ENCODE assay signal across 18 cellular contexts in genomic region chr16:28998837-28999236, GRCh38. TPM values are rescaled to one million over a fixed set of nuclear protein-coding genes. Genes with fewer than 3 reads are reported as not detected.
A peak's percentile ranks its signal among the peaks of the same experiment; 100 is the strongest.
DNase-seq lines count a peak whose midpoint lies in the region; ATAC-seq and TF ChIP-seq lines count a peak whose summit lies in the region.
"Had no signal": no experiment of that assay in that cellular context is flagged by ENCODE, and none has a peak within 500 bp of the region (broad histone marks: within the 10 kb centered on the region; RNA-seq: fewer than 3 reads in every experiment).

No MANE protein-coding gene starts in this region.

- H2BK15ac ChIP-seq in neuronal stem cell (ENCODE audit: low read length), result no peak overlapping the region

- TF ChIP-seq CTCF in HEK293 (tag by site-specific recombination; IDR thresholded peaks at IDR 0.05), result no peak

- H3K4ac ChIP-seq in neuronal stem cell (ENCODE audit: low read length), result no peak overlapping the region

- peak overlapping the region; percentile 19 for H3K27ac Mint-ChIP-seq in activated T-cell treated with anti-CD3 and anti-CD28 coated beads, Interleukin-2, amount 50 U/mL, for 72 hours

- no peak overlapping the region for H2BK5ac ChIP-seq in neuronal stem cell (ENCODE audit: low read length)

- H3K36me3 ChIP-seq in HEK293 (ENCODE audit: control insufficient read depth in 2 of 2, insufficient read depth in 1 of 2, low read length in 2 of 2) (no peaks in the 10 kb centered on the region), neuronal stem cell (replicated peaks in 1 of 2; ENCODE audit: control insufficient read depth in 2 of 2, insufficient read depth in 2 of 2, low read length in 2 of 2) (no peaks in the 10 kb centered on the region)
- H3K36me3 ChIP-seq: BE2C, MG63 had no signal

- no peak overlapping the region for H3K23ac ChIP-seq in neuronal stem cell (ENCODE audit: low read depth, low read length, poor library complexity)

- H3K4me3 ChIP-seq in HEK293 (ENCODE audit: low read depth, low read length) (no peak overlapping the region), neuronal stem cell (ENCODE audit: low read length in 2 of 2) (no peak overlapping the region)
- H3K4me3 ChIP-seq: MG63 had no signal

- H3K27me3 Mint-ChIP-seq in activated T-cell treated with anti-CD3 and anti-CD28 coated beads, Interleukin-2, amount 50 U/mL, for 72 hours (ENCODE audit: low read depth), result no peaks in the 10 kb centered on the region
- H3K27me3 Mint-ChIP-seq in activated T-cell treated with anti-CD3 and anti-CD28 coated beads, Interleukin-2, amount 50 U/mL, for 4 hours (ENCODE audit: low read depth), result no peaks in the 10 kb centered on the region

- POLR2A ChIA-PET in HEK293 (lab: Yijun Ruan, JAX), result no interaction called here

- peak overlapping the region; percentile 6 for H3K14ac ChIP-seq in neuronal stem cell (ENCODE audit: low read length)

- H3K4me2 ChIP-seq in neuronal stem cell (ENCODE audit: insufficient read depth, low read length, poor library complexity, severe bottlenecking), result no peak overlapping the region
- H3K4me2 ChIP-seq: SK-N-SH had no signal

- no peak overlapping the region for H2AK5ac ChIP-seq in neuronal stem cell (ENCODE audit: low read depth, low read length)

- H3K27ac ChIP-seq in HEK293 (ENCODE audit: extremely low read depth, low read depth, low read length) (no peak overlapping the region), neuronal stem cell (replicated peaks; ENCODE audit: low read length) (no peak overlapping the region)
- H3K27ac ChIP-seq: 22Rv1 had no signal

- H3K9ac ChIP-seq in neuronal stem cell (ENCODE audit: low read depth, low read length, poor library complexity), result no peak overlapping the region
- H3K9ac ChIP-seq: SK-N-SH had no signal

- peaks cover 31% of the 10 kb centered on the region for H3K4me1 Mint-ChIP-seq in activated T-cell treated with anti-CD3 and anti-CD28 coated beads, Interleukin-2, amount 50 U/mL, for 72 hours (ENCODE audit: low read depth)
- peaks cover 10% of the 10 kb centered on the region for H3K4me1 Mint-ChIP-seq in activated T-cell treated with anti-CD3 and anti-CD28 coated beads, Interleukin-2, amount 50 U/mL, for 4 hours (ENCODE audit: low read depth)

- H3K79me1 ChIP-seq in neuronal stem cell (ENCODE audit: low read depth, low read length), result no peaks in the 10 kb centered on the region

- no peak overlapping the region for H2BK12ac ChIP-seq in neuronal stem cell (ENCODE audit: low read length)

- ATAC-seq in activated T-cell treated with anti-CD3 and anti-CD28 coated beads, Interleukin-2, amount 50 U/mL, for 72 hours (replicated peaks in 1 of 2), result no peak
- no peak for ATAC-seq in activated T-cell treated with anti-CD3 and anti-CD28 coated beads, Interleukin-2, amount 50 U/mL, for 4 hours
- no peak for ATAC-seq in left ventricle myocardium superior

- H3K9me3 ChIP-seq in HEK293 (ENCODE audit: control insufficient read depth, insufficient read depth, low read depth, low read length) (no peaks in the 10 kb centered on the region), neuronal stem cell (replicated peaks in 1 of 2; ENCODE audit: control insufficient read depth in 2 of 2, insufficient read depth in 1 of 2, low read depth in 1 of 2, low read length in 2 of 2) (no peaks in the 10 kb centered on the region)
- H3K9me3 ChIP-seq: BE2C, MG63, SK-N-SH had no signal

- H3K27me3 ChIP-seq in neuronal stem cell (ENCODE audit: control insufficient read depth in 3 of 3, insufficient read depth in 3 of 3, low read depth in 1 of 3, low read length in 3 of 3), result peaks cover 0 to 8% (median 0%) of the 10 kb centered on the region in 3 experiments
- H3K27me3 ChIP-seq: MG63 had no signal

- intact Hi-C loops in left ventricle myocardium superior (cut with micrococcal nuclease), result no loop called here

- no CpG with 5 or more reads among the region's 3 CpGs for WGBS in neuronal stem cell (ENCODE audit: extremely low coverage in 2 of 2, insufficient read length in 2 of 2, insufficient replicate concordance in 1 of 2), 2 donors

- H3K36me3 Mint-ChIP-seq in activated T-cell treated with anti-CD3 and anti-CD28 coated beads, Interleukin-2, amount 50 U/mL, for 72 hours (ENCODE audit: insufficient read depth in 2 of 2), result no peaks in the 10 kb centered on the region
- no peaks in the 10 kb centered on the region for H3K36me3 Mint-ChIP-seq in activated T-cell treated with anti-CD3 and anti-CD28 coated beads, Interleukin-2, amount 50 U/mL, for 4 hours (ENCODE audit: insufficient read depth)
- H3K36me3 Mint-ChIP-seq: CD14-positive monocyte had no signal

- H2BK120ac ChIP-seq in neuronal stem cell (ENCODE audit: low read depth, low read length), result no peak overlapping the region

- peak overlapping the region; percentile 54 for H2AFZ ChIP-seq in neuronal stem cell (ENCODE audit: low read length)

- H3K4me1 ChIP-seq in HEK293 (ENCODE audit: control insufficient read depth, insufficient read depth, low read length) (no peaks in the 10 kb centered on the region), neuronal stem cell (ENCODE audit: control insufficient read depth in 2 of 2, insufficient read depth in 1 of 2, low read depth in 1 of 2, low read length in 2 of 2) (no peaks in the 10 kb centered on the region)
- H3K4me1 ChIP-seq: BE2C had no signal

- DNase-seq in activated T-cell treated with anti-CD3 and anti-CD28 coated beads, Interleukin-2, amount 50 U/mL, for 72 hours, result no peak
- DNase-seq in activated T-cell treated with anti-CD3 and anti-CD28 coated beads, Interleukin-2, amount 50 U/mL, for 4 hours, result no peak
- DNase-seq in neuronal stem cell (ENCODE audit: low spot score) (no peak), left ventricle myocardium superior (no peak), Ammon's horn (ENCODE audit: low spot score) (no peak)
- DNase-seq: BE2C, KBM-7, MG63, NCI-H1105 treated with DMSO at 0.1 percent for 48 hours, NCI-H146, NCI-H1930, NCI-H446, NCI-H524 treated with DMSO at 0.1 percent for 48 hours, NCI-H774, SK-N-SH had no signal

- H3K18ac ChIP-seq in neuronal stem cell (ENCODE audit: low read length), result no peak overlapping the region

- no peak overlapping the region for H4K8ac ChIP-seq in neuronal stem cell (ENCODE audit: low read depth, low read length)

- H4K91ac ChIP-seq in neuronal stem cell (ENCODE audit: low read depth, low read length, poor library complexity), result no peak overlapping the region

- CTCF ChIA-PET in HEK293 (lab: Yijun Ruan, JAX), result no interaction called here

- H3K9me3 Mint-ChIP-seq in activated T-cell treated with anti-CD3 and anti-CD28 coated beads, Interleukin-2, amount 50 U/mL, for 72 hours, result no peaks in the 10 kb centered on the region
- no peaks in the 10 kb centered on the region for H3K9me3 Mint-ChIP-seq in activated T-cell treated with anti-CD3 and anti-CD28 coated beads, Interleukin-2, amount 50 U/mL, for 4 hours

- H3K4me3 Mint-ChIP-seq in activated T-cell treated with anti-CD3 and anti-CD28 coated beads, Interleukin-2, amount 50 U/mL, for 72 hours, result no peak overlapping the region
- no peak overlapping the region for H3K4me3 Mint-ChIP-seq in activated T-cell treated with anti-CD3 and anti-CD28 coated beads, Interleukin-2, amount 50 U/mL, for 4 hours

TF ChIP-seq in HEK293, 187 proteins besides CTCF, POLR2A, EP300 and RAD21 (continues in another document):
- no peak for TF ChIP-seq ZNF768 (tag by site-specific recombination; IDR thresholded peaks at IDR 0.05)
- peak; percentile 47 for TF ChIP-seq ZNF366 (tag by site-specific recombination; conservative IDR thresholded peaks at IDR 0.05)
- TF ChIP-seq ZNF416 (tag by site-specific recombination; IDR thresholded peaks at IDR 0.05), result no peak
- TF ChIP-seq ZNF140 (tag by site-specific recombination; IDR thresholded peaks at IDR 0.05), result 0 out of 2 replicates have a peak, but pooled peaks have one; percentile 6
- TF ChIP-seq ZXDB (tag by site-specific recombination; IDR thresholded peaks at IDR 0.05), result no peak
- no peak for TF ChIP-seq PRDM4 (tag by site-specific recombination; IDR thresholded peaks at IDR 0.05)
- TF ChIP-seq GLI2 (tag by site-specific recombination; IDR thresholded peaks at IDR 0.05; ENCODE audit: borderline replicate concordance, low read depth), result no peak

RNA-seq across cellular contexts. Expression of gene LAT, which starts 14.0 kb away (rescaled TPM):
- total RNA-seq in activated T-cell treated with anti-CD3 and anti-CD28 coated beads, Interleukin-2, amount 50 U/mL, for 72 hours, result 100 to 1,000 TPM; 254 to 360 TPM
- total RNA-seq in activated T-cell treated with anti-CD3 and anti-CD28 coated beads, Interleukin-2, amount 50 U/mL, for 4 hours, result 100 to 1,000 TPM; 241 to 262 (median 259) TPM
- 1.8 TPM for polyA plus RNA-seq in neuronal stem cell (2013, experiment 1 of 2)
- polyA plus RNA-seq in neuronal stem cell (2013, experiment 2 of 2), result 1.7 TPM
- total RNA-seq in left ventricle myocardium superior, result 1.6 TPM

RNA-seq across cellular contexts. Expression of gene SPNS1, which starts 24.3 kb away (rescaled TPM):
- total RNA-seq in activated T-cell treated with anti-CD3 and anti-CD28 coated beads, Interleukin-2, amount 50 U/mL, for 72 hours, result 10 to 100 TPM; 21.1 to 23.6 TPM
- total RNA-seq in activated T-cell treated with anti-CD3 and anti-CD28 coated beads, Interleukin-2, amount 50 U/mL, for 4 hours, result 10 to 100 TPM; 33.5 to 42.7 (median 36.5) TPM
- polyA plus RNA-seq in neuronal stem cell (2013, experiment 1 of 2), result 21.5 TPM
- polyA plus RNA-seq in neuronal stem cell (2013, experiment 2 of 2), result 21.8 TPM
- 17.9 TPM for total RNA-seq in left ventricle myocardium superior

RNA-seq across cellular contexts. Expression of gene NFATC2IP, which starts 48.1 kb away (rescaled TPM):
- 10 to 100 TPM; 81.1 to 97.6 TPM for total RNA-seq in activated T-cell treated with anti-CD3 and anti-CD28 coated beads, Interleukin-2, amount 50 U/mL, for 72 hours
- 10 to 100 TPM; 63.0 to 66.9 (median 63.6) TPM for total RNA-seq in activated T-cell treated with anti-CD3 and anti-CD28 coated beads, Interleukin-2, amount 50 U/mL, for 4 hours
- polyA plus RNA-seq in neuronal stem cell (2013, experiment 1 of 2), result 22.8 TPM
- polyA plus RNA-seq in neuronal stem cell (2013, experiment 2 of 2), result 23.4 TPM
- total RNA-seq in left ventricle myocardium superior, result 20.1 TPM

Comparison
In these comparisons a context has a peak if more than half of its experiments do, and no peak if none do; other contexts are left out.
1. RNA of gene LAT, which starts 14.0 kb away (total RNA-seq): 254 to 360 TPM in activated T-cell treated with anti-CD3 and anti-CD28 coated beads, Interleukin-2, amount 50 U/mL, for 72 hours and 241 to 262 TPM in activated T-cell treated with anti-CD3 and anti-CD28 coated beads, Interleukin-2, amount 50 U/mL, for 4 hours; 1.6 TPM in left ventricle myocardium superior (single experiment); every median in the first group is over 10 times any median in the second.